In genomic region chr7:149409889-149410288, GRCh38 we compare ENCODE assay signal across 15 cellular contexts. TPM values are rescaled to one million over a fixed set of nuclear protein-coding genes. Genes with fewer than 3 reads are reported as not detected.
A peak's percentile ranks its signal among the peaks of the same experiment; 100 is the strongest.
DNase-seq lines count a peak whose midpoint lies in the region; ATAC-seq and TF ChIP-seq lines count a peak whose summit lies in the region.
"Had no signal": no experiment of that assay in that cellular context is flagged by ENCODE, and none has a peak within 500 bp of the region (broad histone marks: within the 10 kb centered on the region; RNA-seq: fewer than 3 reads in every experiment).

No MANE protein-coding gene starts in this region.

- no peak overlapping the region for H3K4me2 ChIP-seq in PC-3 (ENCODE audit: low read length)

- H3K27me3 ChIP-seq in PC-3 (ENCODE audit: low read length) (no peaks in the 10 kb centered on the region), heart left ventricle (peaks cover 0 to 9% (median 0%) of the 10 kb centered on the region in 9 donors)
- H3K27me3 ChIP-seq: right atrium auricular region had no signal

- TF ChIP-seq CTCF in GM12865 (IDR thresholded peaks at IDR 0.05; ENCODE audit: insufficient read depth, low read depth, low read length, missing control alignments) (no peak), PC-3 (conservative IDR thresholded peaks at IDR 0.05; ENCODE audit: low read depth, low read length) (no peak), heart left ventricle (IDR thresholded peaks at IDR 0.05) (no peak)

- DNase-seq in GM12865 (ENCODE audit: low read depth) (peak; percentile 64), NCI-H524 (lab: John Stamatoyannopoulos, UW) (no peak), PC-3 (no peak), heart left ventricle (no peak)
- DNase-seq: activated CD8-positive, alpha-beta memory T cell treated with anti-CD3 and anti-CD28 coated beads, Interleukin-2, amount 10 ng/mL, durations not matched to agents 7 days and 5 days; left colon; naive thymus-derived CD8-positive, alpha-beta T cell; stimulated activated CD4-positive, alpha-beta T cell treated with anti-CD3 and anti-CD28 coated beads, Interleukin-4, amount 100 ng/mL, for 24 hours; stimulated activated naive CD8-positive, alpha-beta T cell treated with anti-CD3 and anti-CD28 coated beads, Interleukin-15, Interleukin-2, amounts not matched to agents 100 U/mL and 50 U/mL, for 24 hours; T1000 had no signal

- H3K9me2 ChIP-seq in PC-3 (replicated peaks; ENCODE audit: low read length) = no peaks in the 10 kb centered on the region

- no peak overlapping the region for H3K9ac ChIP-seq in PC-3 (ENCODE audit: low read length)

- no peak for TF ChIP-seq POLR2A in heart left ventricle (IDR thresholded peaks at IDR 0.05)

- no peaks in the 10 kb centered on the region for H4K20me1 ChIP-seq in PC-3 (ENCODE audit: low read length)

- POLR2A ChIA-PET in PC-3 (lab: Charles Lee; ENCODE audit: unreplicated experiment) = no interaction called here

- no peak overlapping the region for H2AFZ ChIP-seq in PC-3 (ENCODE audit: low read length)

- CTCF ChIA-PET in PC-3 (lab: Charles Lee) = no interaction called here

- H3K4me3 ChIP-seq in GM12865 (ENCODE audit: low read depth, low read length) (no peak overlapping the region), PC-3 (ENCODE audit: low read length) (no peak overlapping the region), heart left ventricle (no peak overlapping the region)
- H3K4me3 ChIP-seq: right atrium auricular region had no signal

- no peaks in the 10 kb centered on the region for H3K4me1 ChIP-seq in PC-3 (ENCODE audit: insufficient read depth, low read length)
- peaks cover 0 to 8% (median 2%) of the 10 kb centered on the region in 12 donors for H3K4me1 ChIP-seq in heart left ventricle

- H3K9me3 ChIP-seq in PC-3 (ENCODE audit: low read length) (no peaks in the 10 kb centered on the region), heart left ventricle (no peaks in the 10 kb centered on the region)
- H3K9me3 ChIP-seq: right atrium auricular region had no signal

- H3K79me2 ChIP-seq in PC-3 (ENCODE audit: low read length) = no peaks in the 10 kb centered on the region

- intact Hi-C loops in PC-3 (cut with micrococcal nuclease) = loop anchor here (10.0 kb wide), 1 partner anchor 215 kb away; the partner anchor contains the start of gene ZNF282
- intact Hi-C loops in heart left ventricle (cut with DNase I) = no loop called here

- H3K36me3 ChIP-seq in PC-3 (ENCODE audit: low read depth, low read length) = no peaks in the 10 kb centered on the region
- no peaks in the 10 kb centered on the region for H3K36me3 ChIP-seq in heart left ventricle
- H3K36me3 ChIP-seq: right atrium auricular region had no signal

- 77 to 92% (median 88%) methylated on average over 6 of the region's 6 CpGs for WGBS in heart left ventricle, 4 donors

- H3K27ac ChIP-seq in PC-3 (ENCODE audit: low read length) = no peak overlapping the region
- no peak overlapping the region for H3K27ac ChIP-seq in heart left ventricle
- H3K27ac ChIP-seq: right atrium auricular region had no signal

- BruUV-seq in PC-3 (replicated peaks; lab: Mats Ljungman, UMichigan) = no TSS peak

- no peaks in the 10 kb centered on the region for H3F3A ChIP-seq in PC-3 (ENCODE audit: low read length, unreplicated experiment)

- ATAC-seq in GM19324 (IDR thresholded peaks at IDR 0.05; ENCODE audit: low FRiP score, unreplicated experiment) = peak; percentile 54
- peak; percentile 77 for ATAC-seq in HG02840 (IDR thresholded peaks at IDR 0.05; ENCODE audit: low FRiP score, unreplicated experiment)
- ATAC-seq in HG03571 (IDR thresholded peaks at IDR 0.05; ENCODE audit: unreplicated experiment) = peak; percentile 57
- no peak for ATAC-seq in GM18517 (IDR thresholded peaks at IDR 0.05; ENCODE audit: unreplicated experiment)
- ATAC-seq in PC-3 = no peak
- ATAC-seq in heart left ventricle = no peak
- ATAC-seq: activated CD8-positive, alpha-beta memory T cell treated with anti-CD3 and anti-CD28 coated beads, Interleukin-2, amount 10 ng/mL, durations not matched to agents 7 days and 5 days; left colon; naive thymus-derived CD8-positive, alpha-beta T cell; stimulated activated naive CD8-positive, alpha-beta T cell treated with anti-CD3 and anti-CD28 coated beads, Interleukin-15, Interleukin-2, amounts not matched to agents 100 U/mL and 50 U/mL, for 24 hours had no signal

RNA-seq across cellular contexts. Expression of gene ZNF777, which starts 51.0 kb away (rescaled TPM):
- total RNA-seq in PC-3 (2014; rRNA removed) (9.9 and 10.3 TPM in 2 replicates), heart left ventricle (10 to 100 TPM in 1 of 9 donors, 1 to 10 TPM in 8; 6.5 to 10.7 (median 8.3) TPM)
- polyA plus RNA-seq in heart left ventricle = 1 to 10 TPM; 7.1 TPM

Comparison
In these comparisons a context has a peak if more than half of its experiments do, and no peak if none do; other contexts are left out.
1. ATAC-seq: peak in GM19324 (single experiment), HG02840 (single experiment) and HG03571 (single experiment); none in GM18517 (single experiment), PC-3 (single experiment) and heart left ventricle (0 of 4).